Comparison of ENCODE assay signal across 23 cellular contexts in genomic region chr14:53571990-53572389, GRCh38.
DNase-seq lines count a peak whose midpoint lies in the region; ATAC-seq lines count a peak whose summit lies in the region.
"Had no signal": no experiment of that assay in that cellular context is flagged by ENCODE, and none has a peak within 500 bp of the region (broad histone marks: within the 10 kb centered on the region; RNA-seq: fewer than 3 reads in every experiment).

No MANE protein-coding gene starts in this region.

- DNase-seq in H7 (peak; percentile 42), adipocyte (ENCODE audit: low read depth) (peak; percentile 68), iPS-NIHi11 (ENCODE audit: low spot score) (peak; percentile 39)
- DNase-seq in stimulated activated naive B cell treated with anti-CD40 and anti-IgM and Interleukin-4, amounts not matched to agents 10 μg/mL and 1 μg/mL and 100 μg/mL, for 72 hours, result no peak
- DNase-seq in activated CD8-positive, alpha-beta memory T cell treated with anti-CD3 and anti-CD28 coated beads, Interleukin-2, amount 50 U/mL, for 4 hours, result no peak
- no peak for DNase-seq in naive thymus-derived CD4-positive, alpha-beta T cell
- DNase-seq: activated CD8-positive, alpha-beta T cell treated with anti-CD3 and anti-CD28 coated beads, Interleukin-2, amount 10 ng/mL, durations not matched to agents 7 days and 5 days; caudate nucleus; DMS79 treated with DMSO at 0.1 percent for 48 hours; esophagus squamous epithelium; heart right ventricle; KG1; MV-4-11; NCI-H187; NCI-H510A; stomach; upper lobe of right lung had no signal

- intact Hi-C loops in naive thymus-derived CD4-positive, alpha-beta T cell (cut with micrococcal nuclease), result no loop called here

- H3K9ac ChIP-seq in adipocyte (ENCODE audit: low read length), result no peak overlapping the region

- H3K4me3 Mint-ChIP-seq in stimulated activated naive B cell treated with anti-CD40 and anti-IgM and Interleukin-4, amounts not matched to agents 10 μg/mL and 1 μg/mL and 100 μg/mL, for 72 hours, result peak overlapping the region in 1 of 2 donors; percentile 12
- no peak overlapping the region for H3K4me3 Mint-ChIP-seq in naive thymus-derived CD4-positive, alpha-beta T cell
- H3K4me3 Mint-ChIP-seq: activated CD8-positive, alpha-beta T cell treated with anti-CD3 and anti-CD28 coated beads, Interleukin-2, amount 10 ng/mL, durations not matched to agents 7 days and 5 days; activated T-helper 17 cell treated with anti-CD3 and anti-CD28 coated beads, Interleukin-2, amount 50 U/mL, for 72 hours; T-helper 1 cell treated with Interleukin-12 subunit alpha and Interleukin-12 subunit beta and Interleukin-4 antibody, amounts not matched to agents 30 μg/mL and 1 μg/mL, for 36 hours had no signal

- peak in 1 of 2 donors; percentile 6 for ATAC-seq in stimulated activated naive B cell treated with anti-CD40 and anti-IgM and Interleukin-4, amounts not matched to agents 10 μg/mL and 1 μg/mL and 100 μg/mL, for 72 hours (replicated peaks)
- ATAC-seq in HG03045 (IDR thresholded peaks at IDR 0.05; ENCODE audit: unreplicated experiment), result no peak
- ATAC-seq in naive thymus-derived CD4-positive, alpha-beta T cell, result no peak
- no peak for ATAC-seq in activated CD4-positive, CD25-positive, alpha-beta regulatory T cell treated with anti-CD3 and anti-CD28 coated beads, Interleukin-2, amount 50 U/mL, for 24 hours
- ATAC-seq: activated CD8-positive, alpha-beta T cell treated with anti-CD3 and anti-CD28 coated beads, Interleukin-2, amount 10 ng/mL, durations not matched to agents 7 days and 5 days; activated T-helper 17 cell treated with anti-CD3 and anti-CD28 coated beads, Interleukin-2, amount 50 U/mL, for 72 hours; heart right ventricle; Right ventricle myocardium inferior; upper lobe of right lung had no signal

- CTCF ChIA-PET in naive thymus-derived CD4-positive, alpha-beta T cell (lab: Charles Lee), result no interaction called here

- H3K27ac Mint-ChIP-seq in stimulated activated naive B cell treated with anti-CD40 and anti-IgM and Interleukin-4, amounts not matched to agents 10 μg/mL and 1 μg/mL and 100 μg/mL, for 72 hours, result peak overlapping the region; percentile 53
- no peak overlapping the region for H3K27ac Mint-ChIP-seq in naive thymus-derived CD4-positive, alpha-beta T cell
- H3K27ac Mint-ChIP-seq: activated CD8-positive, alpha-beta T cell treated with anti-CD3 and anti-CD28 coated beads, Interleukin-2, amount 10 ng/mL, durations not matched to agents 7 days and 5 days; activated T-helper 17 cell treated with anti-CD3 and anti-CD28 coated beads, Interleukin-2, amount 50 U/mL, for 72 hours; T-helper 1 cell treated with Interleukin-12 subunit alpha and Interleukin-12 subunit beta and Interleukin-4 antibody, amounts not matched to agents 30 μg/mL and 1 μg/mL, for 36 hours had no signal

- no peaks in the 10 kb centered on the region for H3K9me3 ChIP-seq in adipocyte (ENCODE audit: control insufficient read depth, low read length)
- H3K9me3 ChIP-seq in naive thymus-derived CD4-positive, alpha-beta T cell (ENCODE audit: control insufficient read depth in 2 of 3, low read length in 3 of 3), result no peaks in the 10 kb centered on the region
- H3K9me3 ChIP-seq: esophagus squamous epithelium, stomach, upper lobe of right lung had no signal

- POLR2A ChIA-PET in naive thymus-derived CD4-positive, alpha-beta T cell (lab: Charles Lee), result no interaction called here

- H3K36me3 ChIP-seq in H7 (replicated peaks; ENCODE audit: control insufficient read depth, insufficient read depth, low read length), result no peaks in the 10 kb centered on the region
- H3K36me3 ChIP-seq in adipocyte (ENCODE audit: control insufficient read depth, insufficient read depth, low read length, severe bottlenecking), result no peaks in the 10 kb centered on the region
- H3K36me3 ChIP-seq in naive thymus-derived CD4-positive, alpha-beta T cell (ENCODE audit: control insufficient read depth in 2 of 3, insufficient read depth in 3 of 3, low read length in 3 of 3), result no peaks in the 10 kb centered on the region
- H3K36me3 ChIP-seq: esophagus squamous epithelium, heart right ventricle, stomach, upper lobe of right lung had no signal

- H3K9me3 Mint-ChIP-seq in stimulated activated naive B cell treated with anti-CD40 and anti-IgM and Interleukin-4, amounts not matched to agents 10 μg/mL and 1 μg/mL and 100 μg/mL, for 72 hours, result peaks cover 0 to 2% of the 10 kb centered on the region in 2 donors
- H3K9me3 Mint-ChIP-seq in naive thymus-derived CD4-positive, alpha-beta T cell, result peaks cover 0 to 28% (median 6%) of the 10 kb centered on the region in 11 donors
- H3K9me3 Mint-ChIP-seq: T-helper 1 cell treated with Interleukin-12 subunit alpha and Interleukin-12 subunit beta and Interleukin-4 antibody, amounts not matched to agents 30 μg/mL and 1 μg/mL, for 36 hours had no signal

- no peak overlapping the region for H3K27ac ChIP-seq in naive thymus-derived CD4-positive, alpha-beta T cell (ENCODE audit: low read depth, low read length)
- H3K27ac ChIP-seq: heart right ventricle, upper lobe of right lung, VCaP had no signal

- no peaks in the 10 kb centered on the region for H3K27me3 ChIP-seq in H7 (ENCODE audit: control insufficient read depth, insufficient read depth, low read length)
- H3K27me3 ChIP-seq in adipocyte (replicated peaks; ENCODE audit: control insufficient read depth, insufficient read depth, low read length), result peaks cover 3% of the 10 kb centered on the region
- H3K27me3 ChIP-seq in naive thymus-derived CD4-positive, alpha-beta T cell (ENCODE audit: control insufficient read depth in 2 of 2, insufficient read depth in 2 of 2, low read length in 2 of 2), result no peaks in the 10 kb centered on the region
- H3K27me3 ChIP-seq: esophagus squamous epithelium, heart right ventricle, stomach, upper lobe of right lung had no signal

- H3K36me3 Mint-ChIP-seq in stimulated activated naive B cell treated with anti-CD40 and anti-IgM and Interleukin-4, amounts not matched to agents 10 μg/mL and 1 μg/mL and 100 μg/mL, for 72 hours, result no peaks in the 10 kb centered on the region
- no peaks in the 10 kb centered on the region for H3K36me3 Mint-ChIP-seq in naive thymus-derived CD4-positive, alpha-beta T cell

- peaks cover 17 to 36% of the 10 kb centered on the region in 2 donors for H3K4me1 Mint-ChIP-seq in stimulated activated naive B cell treated with anti-CD40 and anti-IgM and Interleukin-4, amounts not matched to agents 10 μg/mL and 1 μg/mL and 100 μg/mL, for 72 hours
- no peaks in the 10 kb centered on the region for H3K4me1 Mint-ChIP-seq in naive thymus-derived CD4-positive, alpha-beta T cell
- H3K4me1 Mint-ChIP-seq: activated T-helper 17 cell treated with anti-CD3 and anti-CD28 coated beads, Interleukin-2, amount 50 U/mL, for 72 hours had no signal

- H3K4me3 ChIP-seq in H7 (ENCODE audit: insufficient read depth, low read depth, low read length) (no peak overlapping the region), adipocyte (ENCODE audit: low read length) (no peak overlapping the region)
- no peak overlapping the region for H3K4me3 ChIP-seq in naive thymus-derived CD4-positive, alpha-beta T cell (ENCODE audit: low read length)
- H3K4me3 ChIP-seq: esophagus squamous epithelium, heart right ventricle, stomach, upper lobe of right lung had no signal

- H3K27me3 Mint-ChIP-seq in stimulated activated naive B cell treated with anti-CD40 and anti-IgM and Interleukin-4, amounts not matched to agents 10 μg/mL and 1 μg/mL and 100 μg/mL, for 72 hours, result peaks cover 12 to 17% of the 10 kb centered on the region in 2 donors
- peaks cover 12 to 31% (median 19%) of the 10 kb centered on the region in 5 donors for H3K27me3 Mint-ChIP-seq in naive thymus-derived CD4-positive, alpha-beta T cell

- no peaks in the 10 kb centered on the region for H3K4me1 ChIP-seq in adipocyte (ENCODE audit: control insufficient read depth, insufficient read depth, low read length)
- H3K4me1 ChIP-seq in naive thymus-derived CD4-positive, alpha-beta T cell (ENCODE audit: control insufficient read depth in 2 of 2, insufficient read depth in 2 of 2, low read length in 2 of 2), result no peaks in the 10 kb centered on the region
- H3K4me1 ChIP-seq: heart right ventricle had no signal

Comparison
In these comparisons a context has a peak if more than half of its experiments do, and no peak if none do; other contexts are left out.
1. DNase-seq: peak in H7 (single experiment), adipocyte (single experiment) and iPS-NIHi11 (single experiment); none in stimulated activated naive B cell treated with anti-CD40 and anti-IgM and Interleukin-4, amounts not matched to agents 10 μg/mL and 1 μg/mL and 100 μg/mL, for 72 hours (single experiment), activated CD8-positive, alpha-beta memory T cell treated with anti-CD3 and anti-CD28 coated beads, Interleukin-2, amount 50 U/mL, for 4 hours (single experiment) and naive thymus-derived CD4-positive, alpha-beta T cell (0 of 9).